In the genomic region with DNA sequence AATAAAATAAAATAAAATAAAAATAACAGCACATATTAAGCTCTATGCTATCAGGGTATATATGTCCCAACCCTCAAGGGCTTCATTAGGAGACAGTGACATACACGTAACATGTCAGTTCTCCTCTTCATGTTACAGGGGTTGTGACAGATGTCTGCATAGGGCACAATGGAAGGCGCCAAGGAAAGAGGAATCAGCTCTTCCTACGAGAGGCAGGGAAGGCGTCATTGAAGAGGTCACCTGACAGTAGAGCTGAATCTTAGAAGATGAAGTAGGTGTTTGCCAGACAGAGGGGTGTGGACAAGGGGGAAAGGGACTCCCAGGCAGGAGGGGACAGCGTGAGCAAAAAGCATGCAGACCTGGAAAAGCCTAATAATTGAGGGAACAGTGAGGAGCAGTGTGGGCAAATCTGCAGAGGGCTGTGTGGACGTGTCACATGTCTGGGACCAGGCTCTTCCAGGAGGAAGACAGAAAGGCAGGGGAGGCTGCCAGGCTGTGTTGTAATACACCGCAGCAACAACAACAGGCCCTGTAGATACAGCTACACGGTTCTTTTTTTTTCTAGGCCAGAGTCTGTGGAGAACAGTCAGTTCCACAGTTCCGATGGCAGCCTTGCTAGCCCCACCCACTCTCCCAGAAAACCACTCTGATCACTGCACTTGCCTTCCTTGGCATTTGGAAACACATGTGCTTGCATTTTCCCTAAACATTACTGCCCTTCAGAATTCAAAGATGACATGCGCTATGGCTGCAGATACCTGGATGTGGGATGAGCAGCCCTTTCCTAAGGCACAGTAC, we compare ENCODE assay signal across 8 cellular contexts. TPM values are rescaled to one million over a fixed set of nuclear protein-coding genes. Genes with fewer than 3 reads are reported as not detected.
DNase-seq lines count a peak whose midpoint lies in the region; ATAC-seq lines count a peak whose summit lies in the region.

No MANE protein-coding gene starts in this region.

- H3K4me1 Mint-ChIP-seq in stimulated activated naive B cell treated with anti-CD40 and anti-IgM and Interleukin-4, amounts not matched to agents 10 μg/mL and 1 μg/mL and 100 μg/mL, for 72 hours: peaks cover 6 to 15% of the 10 kb centered on the region in 2 donors

- no peaks in the 10 kb centered on the region for H3K36me3 ChIP-seq in trophoblast cell (ENCODE audit: control insufficient read depth in 1 of 2, insufficient read depth in 2 of 2, low read length in 2 of 2)

- H3K4ac ChIP-seq in trophoblast cell (ENCODE audit: low read depth, low read length): no peak overlapping the region

- no peak overlapping the region for H3K23ac ChIP-seq in trophoblast cell (ENCODE audit: low read length)

- no peaks in the 10 kb centered on the region for H3K27me3 Mint-ChIP-seq in stimulated activated naive B cell treated with anti-CD40 and anti-IgM and Interleukin-4, amounts not matched to agents 10 μg/mL and 1 μg/mL and 100 μg/mL, for 72 hours

- H3K79me1 ChIP-seq in trophoblast cell (ENCODE audit: low read length): no peaks in the 10 kb centered on the region

- DNase-seq in C1 segment of cervical spinal cord (lab: John Stamatoyannopoulos, UW) (peak in 10 of 14 donors; percentile 12 to 66 (median 40)), amniotic epithelial cell (ENCODE audit: low read depth) (peak; percentile 96), left cardiac atrium (peak; percentile 91), trophoblast cell (peak in 1 of 2 donors; percentile 24)
- DNase-seq in stimulated activated naive B cell treated with anti-CD40 and anti-IgM and Interleukin-4, amounts not matched to agents 10 μg/mL and 1 μg/mL and 100 μg/mL, for 72 hours: no peak
- no peak for DNase-seq in activated CD4-positive, alpha-beta T cell treated with anti-CD3 and anti-CD28 coated beads, Interleukin-2, amount 50 U/mL, for 4 hours

- no peak overlapping the region for H3K9ac ChIP-seq in trophoblast cell (ENCODE audit: low read length)

- no CpG with 5 or more reads among the region's 10 CpGs for WGBS in trophoblast cell (ENCODE audit: extremely low coverage, insufficient coverage, insufficient read length)

- H3K4me1 ChIP-seq in trophoblast cell (ENCODE audit: control insufficient read depth in 1 of 2, insufficient read depth in 2 of 2, low read length in 2 of 2): peaks cover 3 to 4% of the 10 kb centered on the region in 2 experiments

- no peaks in the 10 kb centered on the region for H3K79me2 ChIP-seq in trophoblast cell (ENCODE audit: control insufficient read depth, insufficient read depth, low read length, poor library complexity)

- no peak overlapping the region for H3K4me3 Mint-ChIP-seq in stimulated activated naive B cell treated with anti-CD40 and anti-IgM and Interleukin-4, amounts not matched to agents 10 μg/mL and 1 μg/mL and 100 μg/mL, for 72 hours

- H2AFZ ChIP-seq in trophoblast cell (ENCODE audit: insufficient read depth, low read length, poor library complexity): no peak overlapping the region

- intact Hi-C loops in left cardiac atrium (cut with DNase I): no loop called here

- no peak overlapping the region for H3K4me2 ChIP-seq in trophoblast cell (ENCODE audit: low read length)

- H3K27me3 ChIP-seq in trophoblast cell (ENCODE audit: insufficient read depth, low read length): peaks cover 5% of the 10 kb centered on the region

- H2BK12ac ChIP-seq in trophoblast cell (ENCODE audit: low read length): no peak overlapping the region

- H3K18ac ChIP-seq in trophoblast cell (ENCODE audit: low read length): no peak overlapping the region

- no peak overlapping the region for H2AK5ac ChIP-seq in trophoblast cell (ENCODE audit: low read length)

- H2BK120ac ChIP-seq in trophoblast cell (ENCODE audit: insufficient read depth, low read length, poor library complexity): no peak overlapping the region

- H3K9me3 ChIP-seq in trophoblast cell (ENCODE audit: insufficient read depth, low read depth, low read length): peaks cover 2% of the 10 kb centered on the region

- no peak overlapping the region for H3K27ac Mint-ChIP-seq in stimulated activated naive B cell treated with anti-CD40 and anti-IgM and Interleukin-4, amounts not matched to agents 10 μg/mL and 1 μg/mL and 100 μg/mL, for 72 hours

- no peak overlapping the region for H4K91ac ChIP-seq in trophoblast cell (ENCODE audit: low read depth, low read length)

- H3K36me3 Mint-ChIP-seq in stimulated activated naive B cell treated with anti-CD40 and anti-IgM and Interleukin-4, amounts not matched to agents 10 μg/mL and 1 μg/mL and 100 μg/mL, for 72 hours: no peaks in the 10 kb centered on the region

- no peak overlapping the region for H4K12ac ChIP-seq in trophoblast cell (ENCODE audit: low read depth, low read length)

- H3K14ac ChIP-seq in trophoblast cell (ENCODE audit: low read length): no peak overlapping the region

- peak overlapping the region; percentile 43 for H3K4me3 ChIP-seq in trophoblast cell (ENCODE audit: low read depth, low read length)

- H4K8ac ChIP-seq in trophoblast cell (ENCODE audit: low read depth, low read length): no peak overlapping the region

- no peak overlapping the region for H2BK5ac ChIP-seq in trophoblast cell (ENCODE audit: low read depth, low read length, poor library complexity)

- no peaks in the 10 kb centered on the region for H3K9me3 Mint-ChIP-seq in stimulated activated naive B cell treated with anti-CD40 and anti-IgM and Interleukin-4, amounts not matched to agents 10 μg/mL and 1 μg/mL and 100 μg/mL, for 72 hours

- ATAC-seq in left cardiac atrium (peak; percentile 38 to 65), HG03469 (IDR thresholded peaks at IDR 0.05; ENCODE audit: unreplicated experiment) (no peak), HG02759 (IDR thresholded peaks at IDR 0.05; ENCODE audit: unreplicated experiment) (no peak)
- no peak for ATAC-seq in stimulated activated naive B cell treated with anti-CD40 and anti-IgM and Interleukin-4, amounts not matched to agents 10 μg/mL and 1 μg/mL and 100 μg/mL, for 72 hours (replicated peaks)

- H3K27ac ChIP-seq in trophoblast cell (ENCODE audit: low read depth, low read length): no peak overlapping the region

RNA-seq across cellular contexts. Expression of gene FKBP5, which starts 2.5 kb away (rescaled TPM):
- total RNA-seq in left cardiac atrium: 100 to 1,000 TPM; 101 to 117 TPM
- 1.1 and 1.2 TPM in 2 replicates for polyA plus RNA-seq in trophoblast cell (2013)

RNA-seq across cellular contexts. Expression of gene ARMC12, which starts 45.6 kb away (rescaled TPM):
- under 1 TPM; 0.21 to 0.29 TPM for total RNA-seq in left cardiac atrium
- polyA plus RNA-seq in trophoblast cell (2013): 0.15 and 0.18 TPM in 2 replicates

Comparison
In these comparisons a context has a peak if more than half of its experiments do, and no peak if none do; other contexts are left out.
1. DNase-seq: peak in C1 segment of cervical spinal cord (10 of 14), amniotic epithelial cell (single experiment) and left cardiac atrium (single experiment); none in stimulated activated naive B cell treated with anti-CD40 and anti-IgM and Interleukin-4, amounts not matched to agents 10 μg/mL and 1 μg/mL and 100 μg/mL, for 72 hours (single experiment) and activated CD4-positive, alpha-beta T cell treated with anti-CD3 and anti-CD28 coated beads, Interleukin-2, amount 50 U/mL, for 4 hours (0 of 2).
2. ATAC-seq: peak in left cardiac atrium (2 of 2); none in stimulated activated naive B cell treated with anti-CD40 and anti-IgM and Interleukin-4, amounts not matched to agents 10 μg/mL and 1 μg/mL and 100 μg/mL, for 72 hours (0 of 2), HG03469 (single experiment) and HG02759 (single experiment).